Comparison of ENCODE assay signal across 24 cellular contexts in the genomic region with DNA sequence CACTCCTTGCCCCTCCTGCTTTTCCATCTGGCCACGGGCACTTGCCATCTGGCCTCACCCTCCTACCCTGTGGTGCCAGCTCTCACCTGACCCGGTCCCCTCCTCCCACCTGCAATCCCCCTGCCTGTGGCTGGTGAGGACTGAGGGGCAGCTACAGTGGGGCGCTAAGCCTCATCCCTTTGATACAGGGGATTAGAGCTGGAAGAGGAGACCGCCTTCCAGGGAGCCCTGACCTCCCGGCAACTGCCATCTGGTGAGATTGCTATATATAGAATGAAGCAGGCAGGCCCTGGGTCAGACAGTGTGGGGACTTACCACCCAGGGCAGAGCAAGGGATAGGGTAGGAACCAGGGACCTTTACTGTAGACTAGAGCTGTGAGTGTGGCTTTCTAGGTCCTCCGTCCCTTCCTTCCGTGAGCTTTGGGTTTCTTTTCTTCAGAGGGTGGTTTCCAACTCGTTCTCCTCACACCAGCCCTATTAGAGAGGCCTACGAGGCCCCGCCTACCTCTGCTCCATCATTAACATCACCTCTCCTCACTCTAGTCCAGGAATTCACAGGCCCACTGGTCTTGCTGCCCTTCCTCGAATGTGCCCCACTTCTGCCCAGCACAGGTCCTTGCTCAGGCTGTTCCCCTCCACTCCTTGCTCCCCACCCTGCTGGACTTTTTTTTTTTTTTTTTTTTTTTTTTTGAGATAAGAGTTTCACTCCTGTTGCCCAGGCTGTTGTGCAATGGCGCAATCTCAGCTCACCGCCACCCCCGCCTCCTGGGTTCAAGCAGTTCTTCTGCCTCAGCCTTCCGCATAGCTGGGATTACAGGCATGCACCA. TPM values are rescaled to one million over a fixed set of nuclear protein-coding genes. Genes with fewer than 3 reads are reported as not detected.
DNase-seq lines count a peak whose midpoint lies in the region; ATAC-seq and TF ChIP-seq lines count a peak whose summit lies in the region.
"Had no signal": no experiment of that assay in that cellular context is flagged by ENCODE, and none has a peak within 500 bp of the region (broad histone marks: within the 10 kb centered on the region; RNA-seq: fewer than 3 reads in every experiment).

No MANE protein-coding gene starts in this region.

- intact Hi-C loops in activated CD4-positive, alpha-beta T cell treated with anti-CD3 and anti-CD28 coated beads for 36 hours (cut with DNase I, micrococcal nuclease): no loop called here
- intact Hi-C loops in upper lobe of right lung (cut with DNase I): no loop called here

- H3K79me2 ChIP-seq in GM23338 (replicated peaks; ENCODE audit: insufficient read depth): no peaks in the 10 kb centered on the region

- H3K36me3 Mint-ChIP-seq in activated CD4-positive, alpha-beta T cell treated with anti-CD3 and anti-CD28 coated beads, Interleukin-2, amount 10 ng/mL, durations not matched to agents 7 days and 5 days (ENCODE audit: low read depth): no peaks in the 10 kb centered on the region
- H3K36me3 Mint-ChIP-seq in activated CD4-positive, alpha-beta T cell treated with anti-CD3 and anti-CD28 coated beads for 36 hours (ENCODE audit: low read depth): no peaks in the 10 kb centered on the region
- H3K36me3 Mint-ChIP-seq in GM23338 (ENCODE audit: low read depth): no peaks in the 10 kb centered on the region

- H3K4me1 ChIP-seq in upper lobe of right lung (no peaks in the 10 kb centered on the region), GM23338 (ENCODE audit: insufficient read depth) (no peaks in the 10 kb centered on the region; the same call in 1 of the 2 replicates)

- H3F3A ChIP-seq in GM23338 (replicated peaks; ENCODE audit: low read depth): no peaks in the 10 kb centered on the region

- no peaks in the 10 kb centered on the region for H3K27me3 ChIP-seq in upper lobe of right lung
- no peaks in the 10 kb centered on the region for H3K27me3 ChIP-seq in GM23338 (ENCODE audit: insufficient read depth)
- H3K27me3 ChIP-seq: cardiac muscle cell had no signal

- CTCF ChIA-PET in activated CD4-positive, alpha-beta T cell treated with anti-CD3 and anti-CD28 coated beads, Interleukin-2, amount 10 ng/mL, durations not matched to agents 7 days and 5 days (lab: Charles Lee): interaction anchor here (0.8 kb wide), 1 partner anchor 11 kb away, joined by 3 read pairs; no protein-coding TSS in a partner anchor
- CTCF ChIA-PET in activated CD4-positive, alpha-beta T cell treated with anti-CD3 and anti-CD28 coated beads for 36 hours (lab: Charles Lee): interaction anchor here (0.6 to 1.1 kb wide), 3 partner anchors 17 to 50 kb away, joined by 3 read pairs; no protein-coding TSS in a partner anchor

- H3K27ac Mint-ChIP-seq in activated CD4-positive, alpha-beta T cell treated with anti-CD3 and anti-CD28 coated beads, Interleukin-2, amount 10 ng/mL, durations not matched to agents 7 days and 5 days: peak overlapping the region; percentile 19
- no peak overlapping the region for H3K27ac Mint-ChIP-seq in activated CD4-positive, alpha-beta T cell treated with anti-CD3 and anti-CD28 coated beads for 36 hours
- no peak overlapping the region for H3K27ac Mint-ChIP-seq in GM23338

- H3K9me2 ChIP-seq in GM23338 (ENCODE audit: insufficient read depth): no peaks in the 10 kb centered on the region

- POLR2A ChIA-PET in activated CD4-positive, alpha-beta T cell treated with anti-CD3 and anti-CD28 coated beads, Interleukin-2, amount 10 ng/mL, durations not matched to agents 7 days and 5 days (lab: Charles Lee): no interaction called here
- POLR2A ChIA-PET in activated CD4-positive, alpha-beta T cell treated with anti-CD3 and anti-CD28 coated beads for 36 hours (lab: Charles Lee): no interaction called here

- no peak for TF ChIP-seq CTCF in fibroblast of villous mesenchyme (IDR thresholded peaks at IDR 0.05; ENCODE audit: insufficient read depth, low read depth, low read length)
- no peak for TF ChIP-seq CTCF in upper lobe of right lung (IDR thresholded peaks at IDR 0.05)
- no peak for TF ChIP-seq CTCF in GM23338 (conservative IDR thresholded peaks at IDR 0.05; ENCODE audit: low read depth in 2 of 2)

- no peaks in the 10 kb centered on the region for H3K9me3 Mint-ChIP-seq in activated CD4-positive, alpha-beta T cell treated with anti-CD3 and anti-CD28 coated beads, Interleukin-2, amount 10 ng/mL, durations not matched to agents 7 days and 5 days
- no peaks in the 10 kb centered on the region for H3K9me3 Mint-ChIP-seq in activated CD4-positive, alpha-beta T cell treated with anti-CD3 and anti-CD28 coated beads for 36 hours (ENCODE audit: low read depth)
- H3K9me3 Mint-ChIP-seq in GM23338: no peaks in the 10 kb centered on the region

- H3K4me1 Mint-ChIP-seq in activated CD4-positive, alpha-beta T cell treated with anti-CD3 and anti-CD28 coated beads, Interleukin-2, amount 10 ng/mL, durations not matched to agents 7 days and 5 days: peaks cover 39% of the 10 kb centered on the region
- peaks cover 21% of the 10 kb centered on the region for H3K4me1 Mint-ChIP-seq in activated CD4-positive, alpha-beta T cell treated with anti-CD3 and anti-CD28 coated beads for 36 hours
- H3K4me1 Mint-ChIP-seq in GM23338: peaks cover 26% of the 10 kb centered on the region

- H3K4me3 ChIP-seq in fibroblast of villous mesenchyme (ENCODE audit: low read depth, low read length): no peak overlapping the region
- no peak overlapping the region for H3K4me3 ChIP-seq in upper lobe of right lung
- H3K4me3 ChIP-seq in GM23338: no peak overlapping the region
- H3K4me3 ChIP-seq: cardiac muscle cell, dorsolateral prefrontal cortex had no signal

- no peak overlapping the region for H3K4me3 Mint-ChIP-seq in activated CD4-positive, alpha-beta T cell treated with anti-CD3 and anti-CD28 coated beads, Interleukin-2, amount 10 ng/mL, durations not matched to agents 7 days and 5 days
- H3K4me3 Mint-ChIP-seq in activated CD4-positive, alpha-beta T cell treated with anti-CD3 and anti-CD28 coated beads for 36 hours: no peak overlapping the region
- H3K4me3 Mint-ChIP-seq in GM23338: no peak overlapping the region

- H3K27ac ChIP-seq in upper lobe of right lung (peak overlapping the region; percentile 51), GM23338 (ENCODE audit: low read depth) (no peak overlapping the region)
- H3K27ac ChIP-seq: cardiac muscle cell had no signal

- no peak for ATAC-seq in activated CD4-positive, alpha-beta T cell treated with anti-CD3 and anti-CD28 coated beads for 36 hours
- peak; percentile 60 for ATAC-seq in upper lobe of right lung
- no peak; the same call in 2 of the 3 replicates for ATAC-seq in GM23338
- no peak for ATAC-seq in HG02870 (IDR thresholded peaks at IDR 0.05; ENCODE audit: unreplicated experiment)

- no peak overlapping the region for H2AFZ ChIP-seq in GM23338

- no peak overlapping the region for H3K4me2 ChIP-seq in GM23338

- H3K27me3 Mint-ChIP-seq in activated CD4-positive, alpha-beta T cell treated with anti-CD3 and anti-CD28 coated beads, Interleukin-2, amount 10 ng/mL, durations not matched to agents 7 days and 5 days: peaks cover 5% of the 10 kb centered on the region
- H3K27me3 Mint-ChIP-seq in activated CD4-positive, alpha-beta T cell treated with anti-CD3 and anti-CD28 coated beads for 36 hours: no peaks in the 10 kb centered on the region
- H3K27me3 Mint-ChIP-seq in GM23338 (ENCODE audit: insufficient read depth, low read depth, poor library complexity): peaks cover 28% of the 10 kb centered on the region

- H3K36me3 ChIP-seq in upper lobe of right lung: no peaks in the 10 kb centered on the region
- H3K36me3 ChIP-seq in GM23338 (ENCODE audit: insufficient read depth): no peaks in the 10 kb centered on the region
- H3K36me3 ChIP-seq: cardiac muscle cell had no signal

- no peaks in the 10 kb centered on the region for H3K9me3 ChIP-seq in upper lobe of right lung

- no peaks in the 10 kb centered on the region for H4K20me1 ChIP-seq in GM23338 (replicated peaks; ENCODE audit: insufficient read depth)

- DNase-seq in activated CD4-positive, alpha-beta T cell treated with anti-CD3 and anti-CD28 coated beads, Interleukin-2, amount 10 ng/mL, durations not matched to agents 7 days and 5 days: no peak
- DNase-seq in activated CD4-positive, alpha-beta T cell treated with anti-CD3 and anti-CD28 coated beads for 36 hours: no peak
- DNase-seq in NCI-H524 (lab: John Stamatoyannopoulos, UW): peak; percentile 96 to 98
- DNase-seq in fibroblast of villous mesenchyme (ENCODE audit: low read depth): peak; percentile 27
- DNase-seq in upper lobe of right lung: peak; percentile 82
- DNase-seq in DMS79 treated with DMSO at 0.1 percent for 48 hours (lab: John Stamatoyannopoulos, UW): no peak
- no peak for DNase-seq in GM23338 (ENCODE audit: low spot score)
- DNase-seq: activated CD4-positive, alpha-beta T cell treated with anti-CD3 and anti-CD28 coated beads, Interleukin-2, amount 50 U/mL, for 1 hour; activated gamma-delta T cell treated with Interleukin-2 at 50 U/mL for 16 hours; amniotic stem cell; Kasumi-1; NCI-H1105 treated with DMSO at 0.1 percent for 48 hours; NCI-H2107; nucleus accumbens; SIG-M5; T-helper 1 cell had no signal

RNA-seq across cellular contexts. Expression of a gene that starts 7.7 kb away (rescaled TPM):
- total RNA-seq in activated CD4-positive, alpha-beta T cell treated with anti-CD3 and anti-CD28 coated beads, Interleukin-2, amount 10 ng/mL, durations not matched to agents 7 days and 5 days: under 1 TPM; 0.45 to 0.85 TPM
- 1 to 10 TPM in 1 of 2 experiments, under 1 TPM in 1; 0.96 to 1.2 TPM for total RNA-seq in activated CD4-positive, alpha-beta T cell treated with anti-CD3 and anti-CD28 coated beads for 36 hours
- not detected in 2 replicates for total RNA-seq in fibroblast of villous mesenchyme
- total RNA-seq in upper lobe of right lung: 2.2 TPM
- total RNA-seq in GM23338 (2014; rRNA removed; shearing (Covaris generic)): not detected in 2 replicates
- polyA plus RNA-seq in GM23338 (2016; fragmentation: Nextera tagmentation; extraction: Ambion mirVana): 0.44 TPM in 1 of 2 replicates, not detected in the other
- total RNA-seq: H4, HT1080, lower leg skin, urinary bladder had no signal
- polyA plus RNA-seq: cardiac muscle cell, urinary bladder had no signal

RNA-seq across cellular contexts. Expression of a gene that starts 27.4 kb away (rescaled TPM):
- 1 to 10 TPM in 1 of 2 experiments, under 1 TPM in 1; 0.52 to 1.2 TPM for total RNA-seq in activated CD4-positive, alpha-beta T cell treated with anti-CD3 and anti-CD28 coated beads, Interleukin-2, amount 10 ng/mL, durations not matched to agents 7 days and 5 days
- not detected for total RNA-seq in activated CD4-positive, alpha-beta T cell treated with anti-CD3 and anti-CD28 coated beads for 36 hours
- total RNA-seq in fibroblast of villous mesenchyme: not detected in 2 replicates
- total RNA-seq in upper lobe of right lung: not detected
- total RNA-seq in GM23338 (2014; rRNA removed; shearing (Covaris generic)): not detected in 2 replicates
- polyA plus RNA-seq in GM23338 (2016; fragmentation: Nextera tagmentation; extraction: Ambion mirVana): 1.3 and 1.6 TPM in 2 replicates
- total RNA-seq: A673, H4, HT1080, lower leg skin, urinary bladder had no signal
- polyA plus RNA-seq: urinary bladder had no signal

RNA-seq across cellular contexts. Expression of a gene that starts 29.4 kb away (rescaled TPM):
- total RNA-seq in activated CD4-positive, alpha-beta T cell treated with anti-CD3 and anti-CD28 coated beads, Interleukin-2, amount 10 ng/mL, durations not matched to agents 7 days and 5 days: not detected
- not detected for total RNA-seq in activated CD4-positive, alpha-beta T cell treated with anti-CD3 and anti-CD28 coated beads for 36 hours
- not detected in 2 replicates for total RNA-seq in fibroblast of villous mesenchyme
- not detected for total RNA-seq in upper lobe of right lung
- not detected in 2 replicates for total RNA-seq in GM23338 (2014; rRNA removed; shearing (Covaris generic))
- 1.2 and 1.7 TPM in 2 replicates for polyA plus RNA-seq in GM23338 (2016; fragmentation: Nextera tagmentation; extraction: Ambion mirVana)
- total RNA-seq: A673, H4, HT1080, lower leg skin, urinary bladder had no signal
- polyA plus RNA-seq: urinary bladder had no signal

RNA-seq across cellular contexts. Expression of a gene that starts 32.1 kb away (rescaled TPM):
- not detected for total RNA-seq in activated CD4-positive, alpha-beta T cell treated with anti-CD3 and anti-CD28 coated beads, Interleukin-2, amount 10 ng/mL, durations not matched to agents 7 days and 5 days
- total RNA-seq in activated CD4-positive, alpha-beta T cell treated with anti-CD3 and anti-CD28 coated beads for 36 hours: not detected
- total RNA-seq in fibroblast of villous mesenchyme (0.32 TPM in 1 of 2 replicates, not detected in the other), upper lobe of right lung (not detected)
- total RNA-seq in GM23338 (2014; rRNA removed; shearing (Covaris generic)): 0.76 TPM in 1 of 2 replicates, not detected in the other
- polyA plus RNA-seq in GM23338 (2016; fragmentation: Nextera tagmentation; extraction: Ambion mirVana): 2.9 and 3.6 TPM in 2 replicates
- total RNA-seq: HT1080, urinary bladder had no signal

RNA-seq across cellular contexts. Expression of a gene that starts 33.6 kb away (rescaled TPM):
- total RNA-seq in activated CD4-positive, alpha-beta T cell treated with anti-CD3 and anti-CD28 coated beads, Interleukin-2, amount 10 ng/mL, durations not matched to agents 7 days and 5 days: not detected
- total RNA-seq in activated CD4-positive, alpha-beta T cell treated with anti-CD3 and anti-CD28 coated beads for 36 hours: not detected
- 37.6 and 38.7 TPM in 2 replicates for total RNA-seq in fibroblast of villous mesenchyme
- total RNA-seq in upper lobe of right lung: 36.4 TPM
- total RNA-seq in GM23338 (2014; rRNA removed; shearing (Covaris generic)): 74.4 and 82.5 TPM in 2 replicates
- polyA plus RNA-seq in GM23338 (2016; fragmentation: Nextera tagmentation; extraction: Ambion mirVana): 30.3 and 34.3 TPM in 2 replicates

Comparison
In these comparisons a context has a peak if more than half of its experiments do, and no peak if none do; other contexts are left out.
1. DNase-seq: peak in NCI-H524 (2 of 2), fibroblast of villous mesenchyme (single experiment) and upper lobe of right lung (single experiment); none in activated CD4-positive, alpha-beta T cell treated with anti-CD3 and anti-CD28 coated beads, Interleukin-2, amount 10 ng/mL, durations not matched to agents 7 days and 5 days (single experiment), activated CD4-positive, alpha-beta T cell treated with anti-CD3 and anti-CD28 coated beads for 36 hours (single experiment), DMS79 treated with DMSO at 0.1 percent for 48 hours (single experiment) and GM23338 (single experiment).